Comparison of ENCODE assay signal across 21 cellular contexts in the genomic region with DNA sequence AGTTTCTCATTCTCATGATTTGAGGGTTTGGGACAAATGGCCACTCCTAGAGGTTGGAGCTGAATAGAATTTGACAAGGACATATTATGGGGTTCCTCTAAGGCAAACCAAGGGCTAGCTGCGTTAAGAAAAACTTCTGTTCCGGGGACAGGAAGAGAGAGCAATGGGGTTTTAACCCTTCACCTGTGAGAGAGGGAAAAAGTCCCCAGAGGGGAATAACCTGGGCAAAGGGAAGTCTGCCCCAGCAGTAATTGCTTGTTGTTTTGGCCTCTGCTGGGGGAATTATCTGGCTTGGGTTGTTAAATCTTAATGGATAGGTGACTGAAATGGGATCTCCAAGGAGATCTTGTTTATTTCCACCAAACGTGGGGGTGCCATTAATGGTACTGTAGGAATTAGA.
DNase-seq lines count a peak whose midpoint lies in the region; ATAC-seq, FAIRE-seq and TF ChIP-seq lines count a peak whose summit lies in the region.
"Had no signal": no experiment of that assay in that cellular context is flagged by ENCODE, and none has a peak within 500 bp of the region (broad histone marks: within the 10 kb centered on the region; RNA-seq: fewer than 3 reads in every experiment).

No MANE protein-coding gene starts in this region.

- ATAC-seq in GM18520 (IDR thresholded peaks at IDR 0.05; ENCODE audit: unreplicated experiment) (peak; percentile 31), GM19351 (IDR thresholded peaks at IDR 0.05; ENCODE audit: unreplicated experiment) (peak; percentile 54), HG02798 (IDR thresholded peaks at IDR 0.05; ENCODE audit: poor library complexity, unreplicated experiment) (peak; percentile 59)
- ATAC-seq: K562 had no signal

- H3K27ac ChIP-seq in OCI-LY3 (ENCODE audit: low read length), result peak overlapping the region; percentile 76
- H3K27ac ChIP-seq: HL-60 had no signal

- no peak overlapping the region for H3K4me3 Mint-ChIP-seq in activated CD4-positive, alpha-beta memory T cell treated with anti-CD3 and anti-CD28 coated beads, Interleukin-2, amount 10 ng/mL, durations not matched to agents 7 days and 5 days
- no peak overlapping the region for H3K4me3 Mint-ChIP-seq in Calu3 (ENCODE audit: low read depth, unreplicated experiment)
- H3K4me3 Mint-ChIP-seq: B cell; CD4-positive, alpha-beta T cell; H9 had no signal

- H2AFZ ChIP-seq in OCI-LY3 (ENCODE audit: low read depth, low read length), result peak overlapping the region; percentile 73; the same call in 1 of the 2 replicates

- H3K4me2 ChIP-seq in OCI-LY3 (ENCODE audit: low read length), result peak overlapping the region; percentile 79

- peak overlapping the region; percentile 53 for H3K9ac ChIP-seq in OCI-LY3 (ENCODE audit: low read length)

- H3K27ac Mint-ChIP-seq in activated CD4-positive, alpha-beta memory T cell treated with anti-CD3 and anti-CD28 coated beads, Interleukin-2, amount 10 ng/mL, durations not matched to agents 7 days and 5 days, result no peak overlapping the region
- H3K27ac Mint-ChIP-seq in Calu3 (ENCODE audit: unreplicated experiment), result no peak overlapping the region
- H3K27ac Mint-ChIP-seq: B cell; CD4-positive, alpha-beta T cell; H9 had no signal

- no peak for TF ChIP-seq CTCF in OCI-LY3 (IDR thresholded peaks at IDR 0.05; ENCODE audit: low read depth, low read length)
- TF ChIP-seq CTCF in Calu3 (IDR thresholded peaks at IDR 0.05; ENCODE audit: unreplicated experiment), result no peak

- H3K36me3 Mint-ChIP-seq in activated CD4-positive, alpha-beta memory T cell treated with anti-CD3 and anti-CD28 coated beads, Interleukin-2, amount 10 ng/mL, durations not matched to agents 7 days and 5 days (ENCODE audit: low read depth), result no peaks in the 10 kb centered on the region
- no peaks in the 10 kb centered on the region for H3K36me3 Mint-ChIP-seq in Calu3 (ENCODE audit: insufficient read depth, unreplicated experiment)

- H3K9me3 ChIP-seq in OCI-LY3 (ENCODE audit: insufficient read depth, low read length), result peaks cover 4% of the 10 kb centered on the region; the same call in 1 of the 2 replicates

- no peak for DNase-seq in activated CD4-positive, alpha-beta memory T cell treated with anti-CD3 and anti-CD28 coated beads, Interleukin-2, amount 10 ng/mL, durations not matched to agents 7 days and 5 days
- DNase-seq in frontal cortex (ENCODE audit: low spot score in 2 of 2), result no peak
- no peak for DNase-seq in Calu3
- DNase-seq in cortex of kidney (lab: John Stamatoyannopoulos, UW), result no peak
- DNase-seq: C1 segment of cervical spinal cord; CD4-positive, alpha-beta T cell; DMS79 treated with DMSO at 0.1 percent for 48 hours; EL; GOT3; H9; Karpas-422; MM.1S had no signal

- POLR2A ChIA-PET in activated CD4-positive, alpha-beta memory T cell treated with anti-CD3 and anti-CD28 coated beads, Interleukin-2, amount 10 ng/mL, durations not matched to agents 7 days and 5 days (lab: Charles Lee), result no interaction called here

- intact Hi-C loops in Calu3 (cut with micrococcal nuclease; ENCODE audit: unreplicated experiment), result no loop called here

- FAIRE-seq in frontal cortex (lab: Jason Lieb, UNC), result no peak
- FAIRE-seq: A204.1, G401.6, K562 had no signal

- CTCF ChIA-PET in activated CD4-positive, alpha-beta memory T cell treated with anti-CD3 and anti-CD28 coated beads, Interleukin-2, amount 10 ng/mL, durations not matched to agents 7 days and 5 days (lab: Charles Lee), result no interaction called here
- CTCF ChIA-PET in Calu3 (lab: Charles Lee), result no interaction called here

- H3K36me3 ChIP-seq in OCI-LY3 (replicated peaks; ENCODE audit: low read depth, low read length), result peaks cover 8% of the 10 kb centered on the region

- H3K27me3 Mint-ChIP-seq in activated CD4-positive, alpha-beta memory T cell treated with anti-CD3 and anti-CD28 coated beads, Interleukin-2, amount 10 ng/mL, durations not matched to agents 7 days and 5 days, result no peaks in the 10 kb centered on the region
- H3K27me3 Mint-ChIP-seq in Calu3 (ENCODE audit: unreplicated experiment), result no peaks in the 10 kb centered on the region
- H3K27me3 Mint-ChIP-seq: B cell had no signal

- H3K4me1 ChIP-seq in OCI-LY3 (ENCODE audit: low read length), result peaks cover 17% of the 10 kb centered on the region

- no peaks in the 10 kb centered on the region for H3K79me2 ChIP-seq in OCI-LY3 (ENCODE audit: low read length)

- no peaks in the 10 kb centered on the region for H4K20me1 ChIP-seq in OCI-LY3 (ENCODE audit: insufficient read depth, low read length)

- no peaks in the 10 kb centered on the region for H3K9me3 Mint-ChIP-seq in activated CD4-positive, alpha-beta memory T cell treated with anti-CD3 and anti-CD28 coated beads, Interleukin-2, amount 10 ng/mL, durations not matched to agents 7 days and 5 days
- H3K9me3 Mint-ChIP-seq in Calu3 (ENCODE audit: low read depth, unreplicated experiment), result no peaks in the 10 kb centered on the region

- H3K27me3 ChIP-seq in OCI-LY3 (ENCODE audit: low read depth, low read length), result no peaks in the 10 kb centered on the region

- no peaks in the 10 kb centered on the region for H3K4me1 Mint-ChIP-seq in activated CD4-positive, alpha-beta memory T cell treated with anti-CD3 and anti-CD28 coated beads, Interleukin-2, amount 10 ng/mL, durations not matched to agents 7 days and 5 days
- H3K4me1 Mint-ChIP-seq in Calu3 (ENCODE audit: low read depth, unreplicated experiment), result no peaks in the 10 kb centered on the region
- H3K4me1 Mint-ChIP-seq: B cell had no signal

- H3K4me3 ChIP-seq in OCI-LY3 (ENCODE audit: low read length), result peak overlapping the region; percentile 60
- H3K4me3 ChIP-seq: K562 had no signal

- BruUV-seq in Calu3 (replicated peaks; lab: Mats Ljungman, UMichigan), result no TSS peak
